In the genomic region with DNA sequence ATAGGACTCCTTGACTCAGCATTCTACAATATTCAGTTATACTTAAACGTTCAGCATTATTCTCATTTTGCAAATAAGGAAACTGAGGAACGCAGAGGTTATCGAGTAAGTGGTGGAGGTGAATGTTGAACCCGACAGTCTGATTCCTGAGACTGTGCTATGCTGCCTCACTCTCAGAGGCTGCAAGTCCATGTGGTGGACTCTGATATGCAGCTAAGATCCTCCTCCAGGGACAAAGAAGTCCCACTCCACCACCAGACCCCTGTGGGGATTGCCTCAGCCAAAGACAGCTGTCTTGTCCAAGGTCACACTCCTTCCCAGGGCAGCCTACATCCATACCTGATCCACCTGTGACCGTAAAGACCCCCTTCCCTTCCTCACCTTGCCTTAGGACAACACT, we compare ENCODE assay signal across 1 cellular context.
TF ChIP-seq lines count a peak whose summit lies in the region.

No MANE protein-coding gene starts in this region.

TF ChIP-seq in HepG2, 621 proteins besides CTCF, POLR2A, EP300 and RAD21 (continued from another document):
- TF ChIP-seq ZNF737 (CRISPR knock-in tag; IDR thresholded peaks at IDR 0.05; ENCODE audit: borderline replicate concordance) (no peak), ASH2L (IDR thresholded peaks at IDR 0.05; ENCODE audit: insufficient read length, low read depth, low read length) (peak; percentile 16), ATF1 (CRISPR knock-in tag; IDR thresholded peaks at IDR 0.05) (0 out of 2 replicates have a peak, but pooled peaks have one; percentile 1), SOX6 (IDR thresholded peaks at IDR 0.05) (no peak), SOX6 (CRISPR knock-in tag; IDR thresholded peaks at IDR 0.05) (no peak), TCF7 (IDR thresholded peaks at IDR 0.05; ENCODE audit: low read depth) (no peak), FOXJ3 (CRISPR knock-in tag; IDR thresholded peaks at IDR 0.05; ENCODE audit: borderline replicate concordance) (no peak), MAFK (conservative IDR thresholded peaks at IDR 0.05 in 1 of 2, IDR thresholded peaks at IDR 0.05 in 1 of 2; ENCODE audit: low read length in 2 of 2) (peak in 1 of 2 experiments; percentile 15; a peak in 1 of 4 replicates), THYN1 (CRISPR knock-in tag; IDR thresholded peaks at IDR 0.05; ENCODE audit: borderline replicate concordance, low read depth) (no peak), HNRNPLL (IDR thresholded peaks at IDR 0.05; ENCODE audit: low read depth, low read length, poor library complexity, severe bottlenecking) (no peak), ZNF709 (CRISPR knock-in tag; IDR thresholded peaks at IDR 0.05) (0 out of 2 replicates have a peak, but pooled peaks have one; percentile 1), CENPT (CRISPR knock-in tag; IDR thresholded peaks at IDR 0.05; ENCODE audit: low read depth) (no peak), NFYB (CRISPR knock-in tag; IDR thresholded peaks at IDR 0.05) (no peak), ZNF256 (CRISPR knock-in tag; conservative IDR thresholded peaks at IDR 0.05) (no peak), HNRNPK (IDR thresholded peaks at IDR 0.05; ENCODE audit: low read depth, low read length, poor library complexity, severe bottlenecking) (no peak), NCOA2 (CRISPR knock-in tag; IDR thresholded peaks at IDR 0.05) (no peak), TAF1 (CRISPR knock-in tag; IDR thresholded peaks at IDR 0.05) (no peak), ZMYM4 (CRISPR knock-in tag; IDR thresholded peaks at IDR 0.05) (no peak; the same call in 1 of the 2 replicates), XBP1 (CRISPR knock-in tag; IDR thresholded peaks at IDR 0.05) (no peak), MED1 (CRISPR knock-in tag; IDR thresholded peaks at IDR 0.05) (no peak), CBX1 (IDR thresholded peaks at IDR 0.05; ENCODE audit: low read depth) (no peak)
- TF ChIP-seq, protein P1, sequence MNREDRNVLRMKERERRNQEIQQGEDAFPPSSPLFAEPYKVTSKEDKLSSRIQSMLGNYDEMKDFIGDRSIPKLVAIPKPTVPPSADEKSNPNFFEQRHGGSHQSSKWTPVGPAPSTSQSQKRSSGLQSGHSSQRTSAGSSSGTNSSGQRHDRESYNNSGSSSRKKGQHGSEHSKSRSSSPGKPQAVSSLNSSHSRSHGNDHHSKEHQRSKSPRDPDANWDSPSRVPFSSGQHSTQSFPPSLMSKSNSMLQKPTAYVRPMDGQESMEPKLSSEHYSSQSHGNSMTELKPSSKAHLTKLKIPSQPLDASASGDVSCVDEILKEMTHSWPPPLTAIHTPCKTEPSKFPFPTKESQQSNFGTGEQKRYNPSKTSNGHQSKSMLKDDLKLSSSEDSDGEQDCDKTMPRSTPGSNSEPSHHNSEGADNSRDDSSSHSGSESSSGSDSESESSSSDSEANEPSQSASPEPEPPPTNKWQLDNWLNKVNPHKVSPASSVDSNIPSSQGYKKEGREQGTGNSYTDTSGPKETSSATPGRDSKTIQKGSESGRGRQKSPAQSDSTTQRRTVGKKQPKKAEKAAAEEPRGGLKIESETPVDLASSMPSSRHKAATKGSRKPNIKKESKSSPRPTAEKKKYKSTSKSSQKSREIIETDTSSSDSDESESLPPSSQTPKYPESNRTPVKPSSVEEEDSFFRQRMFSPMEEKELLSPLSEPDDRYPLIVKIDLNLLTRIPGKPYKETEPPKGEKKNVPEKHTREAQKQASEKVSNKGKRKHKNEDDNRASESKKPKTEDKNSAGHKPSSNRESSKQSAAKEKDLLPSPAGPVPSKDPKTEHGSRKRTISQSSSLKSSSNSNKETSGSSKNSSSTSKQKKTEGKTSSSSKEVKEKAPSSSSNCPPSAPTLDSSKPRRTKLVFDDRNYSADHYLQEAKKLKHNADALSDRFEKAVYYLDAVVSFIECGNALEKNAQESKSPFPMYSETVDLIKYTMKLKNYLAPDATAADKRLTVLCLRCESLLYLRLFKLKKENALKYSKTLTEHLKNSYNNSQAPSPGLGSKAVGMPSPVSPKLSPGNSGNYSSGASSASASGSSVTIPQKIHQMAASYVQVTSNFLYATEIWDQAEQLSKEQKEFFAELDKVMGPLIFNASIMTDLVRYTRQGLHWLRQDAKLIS (CRISPR knock-in tag; IDR thresholded peaks at IDR 0.05), result no peak
- TF ChIP-seq, protein P2, sequence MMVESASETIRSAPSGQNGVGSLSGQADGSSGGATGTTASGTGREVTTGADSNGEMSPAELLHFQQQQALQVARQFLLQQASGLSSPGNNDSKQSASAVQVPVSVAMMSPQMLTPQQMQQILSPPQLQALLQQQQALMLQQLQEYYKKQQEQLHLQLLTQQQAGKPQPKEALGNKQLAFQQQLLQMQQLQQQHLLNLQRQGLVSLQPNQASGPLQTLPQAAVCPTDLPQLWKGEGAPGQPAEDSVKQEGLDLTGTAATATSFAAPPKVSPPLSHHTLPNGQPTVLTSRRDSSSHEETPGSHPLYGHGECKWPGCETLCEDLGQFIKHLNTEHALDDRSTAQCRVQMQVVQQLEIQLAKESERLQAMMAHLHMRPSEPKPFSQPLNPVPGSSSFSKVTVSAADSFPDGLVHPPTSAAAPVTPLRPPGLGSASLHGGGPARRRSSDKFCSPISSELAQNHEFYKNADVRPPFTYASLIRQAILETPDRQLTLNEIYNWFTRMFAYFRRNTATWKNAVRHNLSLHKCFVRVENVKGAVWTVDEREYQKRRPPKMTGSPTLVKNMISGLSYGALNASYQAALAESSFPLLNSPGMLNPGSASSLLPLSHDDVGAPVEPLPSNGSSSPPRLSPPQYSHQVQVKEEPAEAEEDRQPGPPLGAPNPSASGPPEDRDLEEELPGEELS (CRISPR knock-in tag; IDR thresholded peaks at IDR 0.05), result no peak
- TF ChIP-seq, protein P3, sequence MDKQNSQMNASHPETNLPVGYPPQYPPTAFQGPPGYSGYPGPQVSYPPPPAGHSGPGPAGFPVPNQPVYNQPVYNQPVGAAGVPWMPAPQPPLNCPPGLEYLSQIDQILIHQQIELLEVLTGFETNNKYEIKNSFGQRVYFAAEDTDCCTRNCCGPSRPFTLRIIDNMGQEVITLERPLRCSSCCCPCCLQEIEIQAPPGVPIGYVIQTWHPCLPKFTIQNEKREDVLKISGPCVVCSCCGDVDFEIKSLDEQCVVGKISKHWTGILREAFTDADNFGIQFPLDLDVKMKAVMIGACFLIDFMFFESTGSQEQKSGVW (CRISPR knock-in tag; IDR thresholded peaks at IDR 0.05; ENCODE audit: borderline replicate concordance), result no peak
- TF ChIP-seq, protein P4, sequence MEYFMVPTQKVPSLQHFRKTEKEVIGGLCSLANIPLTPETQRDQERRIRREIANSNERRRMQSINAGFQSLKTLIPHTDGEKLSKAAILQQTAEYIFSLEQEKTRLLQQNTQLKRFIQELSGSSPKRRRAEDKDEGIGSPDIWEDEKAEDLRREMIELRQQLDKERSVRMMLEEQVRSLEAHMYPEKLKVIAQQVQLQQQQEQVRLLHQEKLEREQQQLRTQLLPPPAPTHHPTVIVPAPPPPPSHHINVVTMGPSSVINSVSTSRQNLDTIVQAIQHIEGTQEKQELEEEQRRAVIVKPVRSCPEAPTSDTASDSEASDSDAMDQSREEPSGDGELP (IDR thresholded peaks at IDR 0.05; ENCODE audit: borderline replicate concordance, low read depth), result no peak
- TF ChIP-seq, protein P5, sequence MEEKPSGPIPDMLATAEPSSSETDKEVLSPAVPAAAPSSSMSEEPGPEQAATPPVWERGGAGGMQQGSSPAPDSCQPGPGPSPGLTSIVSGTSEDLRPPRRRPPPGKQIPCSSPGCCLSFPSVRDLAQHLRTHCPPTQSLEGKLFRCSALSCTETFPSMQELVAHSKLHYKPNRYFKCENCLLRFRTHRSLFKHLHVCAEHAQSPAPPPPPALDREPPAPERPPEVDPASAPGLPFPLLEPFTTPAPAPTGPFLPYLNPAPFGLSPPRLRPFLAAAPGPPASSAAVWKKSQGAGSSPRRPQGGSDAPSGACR (CRISPR knock-in tag; IDR thresholded peaks at IDR 0.05), result 0 out of 2 replicates have a peak, but pooled peaks have one; percentile 3
